Comparison of ENCODE assay signal across 8 cellular contexts in the genomic region with DNA sequence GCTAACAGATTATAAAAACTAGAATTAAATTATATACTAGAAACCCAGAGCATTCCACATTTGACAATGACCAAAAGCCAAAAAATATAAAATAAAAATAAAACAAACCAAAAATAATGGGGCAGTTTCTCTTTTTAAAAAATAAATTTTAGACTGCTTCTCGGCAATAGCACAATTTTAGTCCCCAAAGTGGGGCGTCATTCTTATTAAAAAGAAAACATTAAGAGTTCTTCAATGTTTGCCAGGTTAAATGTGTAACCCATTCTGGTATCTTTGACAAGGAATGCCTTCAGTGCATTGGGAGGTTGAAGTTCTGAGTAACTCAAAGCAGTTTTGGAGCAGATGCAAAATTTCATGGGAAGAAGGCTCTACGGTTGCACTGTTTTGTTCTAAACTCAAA. TPM values are rescaled to one million over a fixed set of nuclear protein-coding genes. Genes with fewer than 3 reads are reported as not detected.
DNase-seq lines count a peak whose midpoint lies in the region; ATAC-seq and TF ChIP-seq lines count a peak whose summit lies in the region.
"Had no signal": no experiment of that assay in that cellular context is flagged by ENCODE, and none has a peak within 500 bp of the region (broad histone marks: within the 10 kb centered on the region; RNA-seq: fewer than 3 reads in every experiment).

No MANE protein-coding gene starts in this region.

- H3K27me3 ChIP-seq in Loucy (ENCODE audit: insufficient read depth, low read length, poor library complexity, severe bottlenecking), result no peaks in the 10 kb centered on the region
- H3K27me3 ChIP-seq in iPS-18a (ENCODE audit: control insufficient read depth, insufficient read depth, low read length), result peaks cover 12% of the 10 kb centered on the region
- no peaks in the 10 kb centered on the region for H3K27me3 ChIP-seq in skeletal muscle tissue (ENCODE audit: control insufficient read depth in 3 of 3, insufficient read depth in 3 of 3, low read length in 3 of 3)

- H3K36me3 ChIP-seq in Loucy (ENCODE audit: insufficient read depth, low read length) (no peaks in the 10 kb centered on the region), iPS-18a (ENCODE audit: control insufficient read depth, low read depth, low read length) (no peaks in the 10 kb centered on the region), skeletal muscle tissue (ENCODE audit: control insufficient read depth in 3 of 3, insufficient read depth in 3 of 3, low read length in 3 of 3) (peaks cover 2 to 5% (median 3%) of the 10 kb centered on the region in 3 donors)

- no peak overlapping the region for H2AFZ ChIP-seq in Loucy (ENCODE audit: low read length)

- H3F3A ChIP-seq in Loucy (ENCODE audit: low read depth), result 0 out of 2 replicates have a peak, but pooled peaks cover 3% of the 10 kb centered on the region

- peak overlapping the region; percentile 81 for H3K4me2 ChIP-seq in Loucy (ENCODE audit: low read depth, low read length, poor library complexity, severe bottlenecking)

- H3K9ac ChIP-seq in Loucy (ENCODE audit: low read depth, low read length, poor library complexity, severe bottlenecking) (no peak overlapping the region), iPS-18a (ENCODE audit: low read length) (peak overlapping the region; percentile 33), skeletal muscle tissue (ENCODE audit: low read depth in 1 of 3, low read length in 3 of 3) (peak overlapping the region; percentile 80 to 98 (median 96))

- H3K36me3 Mint-ChIP-seq in activated naive CD8-positive, alpha-beta T cell treated with anti-CD3 and anti-CD28 coated beads, Interleukin-2, amount 50 U/mL, for 24 hours (ENCODE audit: low read depth), result peaks cover 10% of the 10 kb centered on the region

- peaks cover 31% of the 10 kb centered on the region for H3K4me1 Mint-ChIP-seq in activated naive CD8-positive, alpha-beta T cell treated with anti-CD3 and anti-CD28 coated beads, Interleukin-2, amount 50 U/mL, for 24 hours

- H3K9me3 ChIP-seq in Loucy (ENCODE audit: insufficient read depth, low read depth, low read length) (no peaks in the 10 kb centered on the region), iPS-18a (ENCODE audit: control insufficient read depth, low read depth, low read length) (no peaks in the 10 kb centered on the region), skeletal muscle tissue (ENCODE audit: control insufficient read depth in 3 of 3, low read length in 3 of 3) (no peaks in the 10 kb centered on the region)

- TF ChIP-seq CTCF in Loucy (conservative IDR thresholded peaks at IDR 0.05; ENCODE audit: low read length), result no peak

- H3K79me2 ChIP-seq in Loucy (ENCODE audit: insufficient read depth, low read length), result no peaks in the 10 kb centered on the region

- peaks cover 53% of the 10 kb centered on the region for H3K27me3 Mint-ChIP-seq in activated naive CD8-positive, alpha-beta T cell treated with anti-CD3 and anti-CD28 coated beads, Interleukin-2, amount 50 U/mL, for 24 hours

- no peak overlapping the region for H3K27ac Mint-ChIP-seq in activated naive CD8-positive, alpha-beta T cell treated with anti-CD3 and anti-CD28 coated beads, Interleukin-2, amount 50 U/mL, for 24 hours

- no peak for DNase-seq in activated naive CD8-positive, alpha-beta T cell treated with anti-CD3 and anti-CD28 coated beads, Interleukin-2, amount 50 U/mL, for 24 hours
- DNase-seq in NCI-H2029 treated with DMSO at 0.1 percent for 48 hours (lab: John Stamatoyannopoulos, UW) (no peak), SIG-M5 treated with dmso at 0.1 percent for 504 hours (lab: John Stamatoyannopoulos, UW; ENCODE audit: unreplicated experiment) (no peak)
- DNase-seq: PC-3 had no signal

- H3K9me3 Mint-ChIP-seq in activated naive CD8-positive, alpha-beta T cell treated with anti-CD3 and anti-CD28 coated beads, Interleukin-2, amount 50 U/mL, for 24 hours, result no peaks in the 10 kb centered on the region

- H3K9me2 ChIP-seq in Loucy (replicated peaks; ENCODE audit: low read depth, low read length), result no peaks in the 10 kb centered on the region

- H3K4me3 Mint-ChIP-seq in activated naive CD8-positive, alpha-beta T cell treated with anti-CD3 and anti-CD28 coated beads, Interleukin-2, amount 50 U/mL, for 24 hours, result peak overlapping the region; percentile 77

- peaks cover 26% of the 10 kb centered on the region for H3K4me1 ChIP-seq in Loucy (ENCODE audit: insufficient read depth, low read length, poor library complexity, severe bottlenecking)
- peaks cover 18% of the 10 kb centered on the region for H3K4me1 ChIP-seq in iPS-18a (ENCODE audit: control insufficient read depth, low read depth, low read length)
- H3K4me1 ChIP-seq in skeletal muscle tissue (ENCODE audit: control insufficient read depth in 3 of 3, insufficient read depth in 3 of 3, low read length in 3 of 3), result peaks cover 4 to 13% (median 6%) of the 10 kb centered on the region in 3 donors

- H3K4me3 ChIP-seq in Loucy (ENCODE audit: low read length, poor library complexity, severe bottlenecking) (no peak overlapping the region), iPS-18a (ENCODE audit: low read length) (peak overlapping the region; percentile 70), skeletal muscle tissue (ENCODE audit: low read length in 3 of 3) (peak overlapping the region; percentile 80 to 96 (median 93))

- no peak for ATAC-seq in activated naive CD8-positive, alpha-beta T cell treated with anti-CD3 and anti-CD28 coated beads, Interleukin-2, amount 50 U/mL, for 24 hours
- ATAC-seq in GM18873 (IDR thresholded peaks at IDR 0.05; ENCODE audit: low FRiP score, unreplicated experiment), result no peak
- ATAC-seq: PC-3 had no signal

- no peaks in the 10 kb centered on the region for H4K20me1 ChIP-seq in Loucy (ENCODE audit: insufficient read depth, low read length, poor library complexity, severe bottlenecking)

- H3K27ac ChIP-seq in iPS-18a (ENCODE audit: low read length) (no peak overlapping the region), skeletal muscle tissue (ENCODE audit: low read depth, low read length) (peak overlapping the region; percentile 97)

RNA-seq across cellular contexts. Expression of a gene that starts 3.3 kb away (rescaled TPM):
- total RNA-seq in skeletal muscle tissue, result 17.2 TPM
- total RNA-seq: PC-3 had no signal
